ENCODE assay signal across 17 cellular contexts in genomic region chr1:208335386-208335785, GRCh38.
DNase-seq lines count a peak whose midpoint lies in the region; ATAC-seq, FAIRE-seq and TF ChIP-seq lines count a peak whose summit lies in the region.
"Had no signal": no experiment of that assay in that cellular context is flagged by ENCODE, and none has a peak within 500 bp of the region (broad histone marks: within the 10 kb centered on the region; RNA-seq: fewer than 3 reads in every experiment).

No MANE protein-coding gene starts in this region.

- CTCF ChIA-PET in K562 (lab: Yijun Ruan, JAX; ENCODE audit: low intra/inter-chr PET ratio), result no interaction called here

- H3K27ac Mint-ChIP-seq in progenitor cell of endocrine pancreas, result peak overlapping the region; percentile 23
- no peak overlapping the region for H3K27ac Mint-ChIP-seq in activated T-cell treated with anti-CD3 and anti-CD28 coated beads, Interleukin-2, amount 50 U/mL, for 72 hours
- H3K27ac Mint-ChIP-seq: B cell, CD14-positive monocyte had no signal

- H3K9me3 Mint-ChIP-seq in progenitor cell of endocrine pancreas (ENCODE audit: low read depth), result no peaks in the 10 kb centered on the region
- H3K9me3 Mint-ChIP-seq in activated T-cell treated with anti-CD3 and anti-CD28 coated beads, Interleukin-2, amount 50 U/mL, for 72 hours, result no peaks in the 10 kb centered on the region
- H3K9me3 Mint-ChIP-seq: CD14-positive monocyte had no signal

- in situ Hi-C loops in K562 (cut with MboI), result no loop called here

- no peak overlapping the region for H3K9ac ChIP-seq in K562 (ENCODE audit: insufficient read depth in 1 of 2, low read depth in 2 of 2, low read length in 2 of 2)

- DNase-seq in H7, result peak; percentile 27
- DNase-seq in K562 (ENCODE audit: extremely low read depth in 1 of 4, low spot score in 3 of 4), result no peak
- peak; percentile 40 for DNase-seq in left kidney (ENCODE audit: low read depth, low spot score)
- no peak for DNase-seq in progenitor cell of endocrine pancreas (ENCODE audit: low spot score, unreplicated experiment)
- DNase-seq in NCI-H1436 treated with DMSO at 0.1 percent for 48 hours (lab: John Stamatoyannopoulos, UW), result no peak
- no peak for DNase-seq in activated T-cell treated with anti-CD3 and anti-CD28 coated beads, Interleukin-2, amount 50 U/mL, for 72 hours
- DNase-seq: GF-D8, Kasumi-1, NCI-H1694 treated with DMSO at 0.1 percent for 48 hours, NCI-H226, NCI-H524, Right ventricle myocardium superior had no signal

- POLR2A ChIA-PET in K562 (lab: Yijun Ruan, JAX), result interaction anchor here (0.7 to 1.0 kb wide), 2 partner anchors 8 to 874 kb away, joined by 3 to 4 read pairs; no protein-coding TSS in a partner anchor

- no peak for ATAC-seq in K562
- ATAC-seq in activated T-cell treated with anti-CD3 and anti-CD28 coated beads, Interleukin-2, amount 50 U/mL, for 72 hours (replicated peaks in 1 of 2), result no peak
- ATAC-seq in GM21367 (IDR thresholded peaks at IDR 0.05; ENCODE audit: unreplicated experiment), result no peak
- ATAC-seq: A549 had no signal

- no peaks in the 10 kb centered on the region for H3K4me1 ChIP-seq in K562 (replicated peaks in 1 of 2; ENCODE audit: control insufficient read depth in 2 of 2, insufficient read depth in 2 of 2, low read length in 2 of 2)
- H3K4me1 ChIP-seq: A549 had no signal

- H3K9me1 ChIP-seq in K562 (ENCODE audit: control insufficient read depth, insufficient read depth, low read length), result no peaks in the 10 kb centered on the region

- H3K4me3 Mint-ChIP-seq in progenitor cell of endocrine pancreas (ENCODE audit: low read depth), result no peak overlapping the region
- no peak overlapping the region for H3K4me3 Mint-ChIP-seq in activated T-cell treated with anti-CD3 and anti-CD28 coated beads, Interleukin-2, amount 50 U/mL, for 72 hours
- H3K4me3 Mint-ChIP-seq: B cell, CD14-positive monocyte had no signal

- H3K36me3 ChIP-seq in H7 (replicated peaks; ENCODE audit: control insufficient read depth, insufficient read depth, low read length) (no peaks in the 10 kb centered on the region), K562 (ENCODE audit: control insufficient read depth, insufficient read depth, low read length) (no peaks in the 10 kb centered on the region)

- H3K27me3 ChIP-seq in H7 (ENCODE audit: control insufficient read depth, insufficient read depth, low read length) (no peaks in the 10 kb centered on the region; the same call in 1 of the 2 replicates), K562 (ENCODE audit: control insufficient read depth in 2 of 2, insufficient read depth in 2 of 2, low read length in 2 of 2) (peaks cover 0 to 2% of the 10 kb centered on the region in 2 experiments; a peak in 2 of 5 replicates)

- TF ChIP-seq POLR2A in K562 (conservative IDR thresholded peaks at IDR 0.05), result no peak

- no peak overlapping the region for H3K4me2 ChIP-seq in K562 (ENCODE audit: insufficient read depth, low read length)
- H3K4me2 ChIP-seq: A549 had no signal

- H3K9me3 ChIP-seq in K562 (replicated peaks; ENCODE audit: control insufficient read depth, insufficient read depth, low read depth, low read length), result no peaks in the 10 kb centered on the region
- H3K9me3 ChIP-seq: A549 had no signal

- TF ChIP-seq CTCF in K562 (IDR thresholded peaks at IDR 0.05 in 2 of 3, conservative IDR thresholded peaks at IDR 0.05 in 1 of 3; ENCODE audit: insufficient read depth in 2 of 3, low read depth in 1 of 3, low read length in 3 of 3), result no peak
- TF ChIP-seq CTCF in progenitor cell of endocrine pancreas (IDR thresholded peaks at IDR 0.05; ENCODE audit: unreplicated experiment), result no peak

- H3K4me1 Mint-ChIP-seq in progenitor cell of endocrine pancreas (ENCODE audit: low read depth), result peaks cover 6% of the 10 kb centered on the region
- H3K4me1 Mint-ChIP-seq in activated T-cell treated with anti-CD3 and anti-CD28 coated beads, Interleukin-2, amount 50 U/mL, for 72 hours (ENCODE audit: low read depth), result no peaks in the 10 kb centered on the region
- H3K4me1 Mint-ChIP-seq: B cell, CD14-positive monocyte had no signal

- intact Hi-C loops in K562 (cut with micrococcal nuclease), result no loop called here

- H3K27ac ChIP-seq in K562 (ENCODE audit: extremely low read depth, low read depth, low read length), result no peak overlapping the region
- H3K27ac ChIP-seq: A549 had no signal

- H4K20me1 ChIP-seq in K562 (replicated peaks; ENCODE audit: control insufficient read depth, insufficient read depth, low read length), result no peaks in the 10 kb centered on the region

- TF ChIP-seq EP300 in K562 (IDR thresholded peaks at IDR 0.05; ENCODE audit: low read length), result no peak

- no peak for FAIRE-seq in K562 (lab: Jason Lieb, UNC)
- FAIRE-seq: A549, H1 had no signal

- no peak overlapping the region for H2AFZ ChIP-seq in K562 (ENCODE audit: low read depth, low read length)

- H3K4me3 ChIP-seq in H7 (ENCODE audit: insufficient read depth, low read depth, low read length) (no peak overlapping the region), K562 (no peak overlapping the region)
- H3K4me3 ChIP-seq: A549 had no signal

- H3K27me3 Mint-ChIP-seq in progenitor cell of endocrine pancreas, result peaks cover 5% of the 10 kb centered on the region
- H3K27me3 Mint-ChIP-seq in activated T-cell treated with anti-CD3 and anti-CD28 coated beads, Interleukin-2, amount 50 U/mL, for 72 hours (ENCODE audit: low read depth), result peaks cover 73% of the 10 kb centered on the region

- H3K36me3 Mint-ChIP-seq in progenitor cell of endocrine pancreas (ENCODE audit: insufficient read depth), result no peaks in the 10 kb centered on the region
- no peaks in the 10 kb centered on the region for H3K36me3 Mint-ChIP-seq in activated T-cell treated with anti-CD3 and anti-CD28 coated beads, Interleukin-2, amount 50 U/mL, for 72 hours (ENCODE audit: insufficient read depth in 2 of 2)
- H3K36me3 Mint-ChIP-seq: CD14-positive monocyte had no signal

- WGBS in K562 (ENCODE audit: insufficient coverage, low coverage, missing lambda C conversion rate), result 4% methylated on average over 4 of the region's 8 CpGs

- no peak for TF ChIP-seq RAD21 in K562 (CRISPR knock-in tag; conservative IDR thresholded peaks at IDR 0.05 in 1 of 2, IDR thresholded peaks at IDR 0.05 in 1 of 2)

- no TSS peak for BruUV-seq in K562 (replicated peaks; lab: Mats Ljungman, UMichigan)

- no peaks in the 10 kb centered on the region for H3K79me2 ChIP-seq in K562 (ENCODE audit: control insufficient read depth, insufficient read depth, low read length)

TF ChIP-seq in K562, 482 proteins besides CTCF, POLR2A, EP300 and RAD21:
- peak; percentile 23; the same call in 1 of the 2 replicates for TF ChIP-seq SPI1 (IDR thresholded peaks at IDR 0.05; ENCODE audit: borderline replicate concordance, low read depth, low read length)
- TF ChIP-seq ZNF431 (CRISPR knock-in tag; IDR thresholded peaks at IDR 0.05), result no peak

Comparison
In these comparisons a context has a peak if more than half of its experiments do, and no peak if none do; other contexts are left out.
1. DNase-seq: peak in H7 (single experiment) and left kidney (single experiment); none in K562 (0 of 4), progenitor cell of endocrine pancreas (single experiment), NCI-H1436 treated with DMSO at 0.1 percent for 48 hours (single experiment) and activated T-cell treated with anti-CD3 and anti-CD28 coated beads, Interleukin-2, amount 50 U/mL, for 72 hours (0 of 2).